ENCODE assay signal across 12 cellular contexts in the genomic region with DNA sequence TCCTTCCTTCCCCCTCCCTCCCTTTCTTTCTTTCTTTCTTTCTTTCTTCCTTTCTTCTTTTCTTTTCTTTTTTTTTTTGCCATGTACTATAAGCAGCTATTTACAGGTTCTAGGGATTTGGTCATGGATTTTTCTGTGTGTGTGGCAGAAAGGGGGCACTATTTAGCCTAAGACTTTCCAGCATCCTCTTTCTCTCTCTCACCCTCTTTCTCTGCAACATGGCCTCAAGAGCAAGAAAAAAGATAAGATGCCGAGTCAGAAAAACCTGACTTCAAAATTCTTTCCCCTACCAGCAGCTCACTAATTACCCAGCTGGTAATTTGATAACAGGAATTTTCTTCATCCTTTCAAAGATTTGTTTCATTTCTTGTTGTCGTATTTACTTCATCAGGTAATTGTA.
DNase-seq lines count a peak whose midpoint lies in the region; ATAC-seq and TF ChIP-seq lines count a peak whose summit lies in the region.
"Had no signal": no experiment of that assay in that cellular context is flagged by ENCODE, and none has a peak within 500 bp of the region (broad histone marks: within the 10 kb centered on the region; RNA-seq: fewer than 3 reads in every experiment).

No MANE protein-coding gene starts in this region.

- H3K9me3 Mint-ChIP-seq in endothelial cell (ENCODE audit: unreplicated experiment) (no peaks in the 10 kb centered on the region), osteocyte (ENCODE audit: unreplicated experiment) (peaks cover 11% of the 10 kb centered on the region)
- H3K9me3 Mint-ChIP-seq in activated T-helper 17 cell treated with anti-CD3 and anti-CD28 coated beads, Interleukin-2, amount 50 U/mL, for 72 hours, result no peaks in the 10 kb centered on the region

- no peak for ATAC-seq in activated T-helper 17 cell treated with anti-CD3 and anti-CD28 coated beads, Interleukin-2, amount 50 U/mL, for 72 hours (replicated peaks)

- H3K4me1 Mint-ChIP-seq in endothelial cell (ENCODE audit: unreplicated experiment) (peaks cover 8% of the 10 kb centered on the region), osteocyte (ENCODE audit: unreplicated experiment) (peaks cover 60% of the 10 kb centered on the region)
- no peaks in the 10 kb centered on the region for H3K4me1 Mint-ChIP-seq in activated T-helper 17 cell treated with anti-CD3 and anti-CD28 coated beads, Interleukin-2, amount 50 U/mL, for 72 hours

- H3K27me3 Mint-ChIP-seq in endothelial cell (ENCODE audit: unreplicated experiment) (peaks cover 5% of the 10 kb centered on the region), osteocyte (ENCODE audit: unreplicated experiment) (no peaks in the 10 kb centered on the region)
- H3K27me3 Mint-ChIP-seq in activated T-helper 17 cell treated with anti-CD3 and anti-CD28 coated beads, Interleukin-2, amount 50 U/mL, for 72 hours, result no peaks in the 10 kb centered on the region
- H3K27me3 Mint-ChIP-seq: CD4-positive, alpha-beta T cell had no signal

- H3K27ac Mint-ChIP-seq in endothelial cell (ENCODE audit: unreplicated experiment) (peak overlapping the region; percentile 64), osteocyte (ENCODE audit: unreplicated experiment) (peak overlapping the region; percentile 93)
- H3K27ac Mint-ChIP-seq in activated T-helper 17 cell treated with anti-CD3 and anti-CD28 coated beads, Interleukin-2, amount 50 U/mL, for 72 hours, result no peak overlapping the region
- H3K27ac Mint-ChIP-seq: CD4-positive, alpha-beta T cell had no signal

- H3K36me3 Mint-ChIP-seq in endothelial cell (ENCODE audit: low read depth, unreplicated experiment) (no peaks in the 10 kb centered on the region), osteocyte (ENCODE audit: unreplicated experiment) (peaks cover 2% of the 10 kb centered on the region)
- no peaks in the 10 kb centered on the region for H3K36me3 Mint-ChIP-seq in activated T-helper 17 cell treated with anti-CD3 and anti-CD28 coated beads, Interleukin-2, amount 50 U/mL, for 72 hours (ENCODE audit: low read depth)

- no peaks in the 10 kb centered on the region for H3K27me3 ChIP-seq in NT2/D1 (ENCODE audit: insufficient read depth, insufficient read length)

- DNase-seq in EL, result peak; percentile 33
- DNase-seq in NT2/D1 (ENCODE audit: low read depth, low spot score), result peak; percentile 25
- DNase-seq in endothelial cell (ENCODE audit: low spot score), result no peak
- DNase-seq in osteocyte (ENCODE audit: extremely low spot score, unreplicated experiment), result no peak
- DNase-seq in amniotic stem cell (lab: John Stamatoyannopoulos, UW), result no peak
- no peak for DNase-seq in activated CD8-positive, alpha-beta memory T cell treated with anti-CD3 and anti-CD28 coated beads, Interleukin-2, amount 50 U/mL, for 4 hours
- no peak for DNase-seq in CD1c-positive myeloid dendritic cell (ENCODE audit: extremely low spot score)
- DNase-seq: CD4-positive, alpha-beta T cell; NCI-H1048; NCI-H69; SHP77 had no signal

- H3K9ac ChIP-seq in NT2/D1 (ENCODE audit: insufficient read length, low read depth), result no peak overlapping the region

- no peak overlapping the region for H3K4me3 ChIP-seq in NT2/D1 (ENCODE audit: insufficient read length, low read depth)

- H3K4me1 ChIP-seq in NT2/D1 (ENCODE audit: insufficient read depth, insufficient read length), result peaks cover 4% of the 10 kb centered on the region

- H3K36me3 ChIP-seq in NT2/D1 (ENCODE audit: insufficient read depth, insufficient read length, low read length), result no peaks in the 10 kb centered on the region

- H3K4me3 Mint-ChIP-seq in endothelial cell (ENCODE audit: unreplicated experiment) (no peak overlapping the region), osteocyte (ENCODE audit: unreplicated experiment) (no peak overlapping the region)
- H3K4me3 Mint-ChIP-seq in activated T-helper 17 cell treated with anti-CD3 and anti-CD28 coated beads, Interleukin-2, amount 50 U/mL, for 72 hours, result no peak overlapping the region
- H3K4me3 Mint-ChIP-seq: CD4-positive, alpha-beta T cell had no signal

- TF ChIP-seq CTCF in endothelial cell (IDR thresholded peaks at IDR 0.05; ENCODE audit: unreplicated experiment), result no peak
- TF ChIP-seq CTCF in osteocyte (IDR thresholded peaks at IDR 0.05), result no peak

- H3K9me3 ChIP-seq in NT2/D1 (ENCODE audit: insufficient read depth, low read length), result peaks cover 9% of the 10 kb centered on the region; the same call in 1 of the 2 replicates

Comparison
In these comparisons a context has a peak if more than half of its experiments do, and no peak if none do; other contexts are left out.
1. DNase-seq: peak in EL (single experiment) and NT2/D1 (single experiment); none in endothelial cell (single experiment), osteocyte (single experiment), amniotic stem cell (single experiment), activated CD8-positive, alpha-beta memory T cell treated with anti-CD3 and anti-CD28 coated beads, Interleukin-2, amount 50 U/mL, for 4 hours (single experiment) and CD1c-positive myeloid dendritic cell (single experiment).